ENCODE assay signal across 1 cellular context in the genomic region with DNA sequence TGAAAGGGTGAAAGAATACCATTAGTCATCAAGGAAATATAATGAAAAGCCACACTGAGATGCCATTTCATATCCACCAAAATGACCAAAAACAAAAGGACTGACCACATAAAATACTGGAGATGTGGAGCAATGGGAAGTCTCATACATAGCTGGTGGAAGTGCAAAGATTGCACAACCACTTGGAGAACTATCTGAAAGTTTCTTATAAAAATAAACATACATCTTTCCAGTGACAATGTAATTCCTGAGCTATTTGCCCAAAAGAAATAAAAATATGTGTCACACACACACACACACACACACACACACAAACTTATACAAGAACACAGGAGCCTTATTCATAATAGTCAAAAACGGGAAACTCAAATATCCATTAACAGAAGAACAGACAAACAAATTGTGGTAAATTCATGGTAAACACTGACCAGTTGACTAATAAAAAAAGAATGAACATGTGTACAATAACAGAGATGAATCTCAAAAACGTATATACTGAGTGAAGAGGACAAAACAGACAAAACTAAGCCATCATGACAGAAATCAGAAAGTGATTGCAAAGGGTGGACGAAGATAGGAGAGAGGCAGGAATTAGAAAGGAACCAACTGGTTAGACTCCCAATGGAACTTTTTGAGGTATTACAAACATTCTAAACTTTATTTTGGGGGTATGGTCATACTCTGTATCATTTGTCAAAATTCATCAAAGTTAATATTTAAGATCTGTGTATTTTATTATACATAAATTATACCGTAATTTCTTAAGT.
TF ChIP-seq lines count a peak whose summit lies in the region.

No MANE protein-coding gene starts in this region.

TF ChIP-seq in HepG2, 621 proteins besides CTCF, POLR2A, EP300 and RAD21 (continued from another document):
- TF ChIP-seq, protein P1, sequence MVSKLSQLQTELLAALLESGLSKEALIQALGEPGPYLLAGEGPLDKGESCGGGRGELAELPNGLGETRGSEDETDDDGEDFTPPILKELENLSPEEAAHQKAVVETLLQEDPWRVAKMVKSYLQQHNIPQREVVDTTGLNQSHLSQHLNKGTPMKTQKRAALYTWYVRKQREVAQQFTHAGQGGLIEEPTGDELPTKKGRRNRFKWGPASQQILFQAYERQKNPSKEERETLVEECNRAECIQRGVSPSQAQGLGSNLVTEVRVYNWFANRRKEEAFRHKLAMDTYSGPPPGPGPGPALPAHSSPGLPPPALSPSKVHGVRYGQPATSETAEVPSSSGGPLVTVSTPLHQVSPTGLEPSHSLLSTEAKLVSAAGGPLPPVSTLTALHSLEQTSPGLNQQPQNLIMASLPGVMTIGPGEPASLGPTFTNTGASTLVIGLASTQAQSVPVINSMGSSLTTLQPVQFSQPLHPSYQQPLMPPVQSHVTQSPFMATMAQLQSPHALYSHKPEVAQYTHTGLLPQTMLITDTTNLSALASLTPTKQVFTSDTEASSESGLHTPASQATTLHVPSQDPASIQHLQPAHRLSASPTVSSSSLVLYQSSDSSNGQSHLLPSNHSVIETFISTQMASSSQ (IDR thresholded peaks at IDR 0.05; ENCODE audit: low read depth), result 0 out of 2 replicates have a peak, but pooled peaks have one; percentile 23
- TF ChIP-seq, protein P1 (CRISPR knock-in tag; IDR thresholded peaks at IDR 0.05; ENCODE audit: borderline replicate concordance), result no peak
- peak; percentile 42; the same call in 1 of the 2 replicates for TF ChIP-seq HMG20A (CRISPR knock-in tag; IDR thresholded peaks at IDR 0.05; ENCODE audit: borderline replicate concordance)
- TF ChIP-seq ZNF614 (CRISPR knock-in tag; IDR thresholded peaks at IDR 0.05; ENCODE audit: borderline replicate concordance), result no peak
- no peak for TF ChIP-seq ELF3 (CRISPR knock-in tag; IDR thresholded peaks at IDR 0.05)
- TF ChIP-seq SOX6 (IDR thresholded peaks at IDR 0.05), result no peak
- TF ChIP-seq SOX6 (CRISPR knock-in tag; IDR thresholded peaks at IDR 0.05), result peak; percentile 36; the same call in 1 of the 2 replicates
- no peak for TF ChIP-seq FOXP1 (IDR thresholded peaks at IDR 0.05)
- 0 out of 2 replicates have a peak, but pooled peaks have one; percentile 25 for TF ChIP-seq FOXP1 (CRISPR knock-in tag; IDR thresholded peaks at IDR 0.05)
- no peak for TF ChIP-seq BHLHE40 (IDR thresholded peaks at IDR 0.05; ENCODE audit: low read length)
- TF ChIP-seq, protein P2, sequence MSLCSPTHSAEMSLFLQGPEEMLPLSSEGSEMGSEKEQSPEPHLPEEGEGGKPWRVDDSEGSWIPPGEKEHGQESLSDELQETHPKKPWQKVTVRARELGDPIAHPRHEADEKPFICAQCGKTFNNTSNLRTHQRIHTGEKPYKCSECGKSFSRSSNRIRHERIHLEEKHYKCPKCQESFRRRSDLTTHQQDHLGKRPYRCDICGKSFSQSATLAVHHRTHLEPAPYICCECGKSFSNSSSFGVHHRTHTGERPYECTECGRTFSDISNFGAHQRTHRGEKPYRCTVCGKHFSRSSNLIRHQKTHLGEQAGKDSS (CRISPR knock-in tag; IDR thresholded peaks at IDR 0.05; ENCODE audit: borderline replicate concordance, low read depth), result no peak
- no peak for TF ChIP-seq SNAPC5 (CRISPR knock-in tag; IDR thresholded peaks at IDR 0.05; ENCODE audit: borderline replicate concordance)
